In the genomic region with DNA sequence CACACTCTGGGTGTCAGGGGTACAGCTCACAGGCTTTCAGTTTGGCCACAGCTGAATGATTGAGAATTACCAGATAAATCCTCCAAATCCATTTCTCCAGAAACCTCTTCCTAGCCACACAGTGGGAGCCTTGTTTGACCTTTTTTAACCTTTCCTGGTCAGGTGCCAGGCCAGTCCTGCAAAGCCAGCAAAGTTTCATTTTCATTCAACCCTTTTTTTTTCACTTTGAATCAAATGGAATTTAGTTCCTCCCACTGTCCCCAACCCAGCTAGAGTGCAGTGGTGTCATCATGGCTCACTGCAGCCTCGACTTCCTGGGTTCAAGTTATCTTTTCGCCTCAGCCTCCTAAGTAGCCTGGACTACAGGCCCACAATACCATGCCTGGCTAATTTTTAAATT, we compare ENCODE assay signal across 16 cellular contexts.
"Had no signal": no experiment of that assay in that cellular context is flagged by ENCODE, and none has a peak within 500 bp of the region (broad histone marks: within the 10 kb centered on the region; RNA-seq: fewer than 3 reads in every experiment).

No MANE protein-coding gene starts in this region.

- H3K27me3 ChIP-seq: body of pancreas, gastrocnemius medialis, stomach, uterus had no signal

- H3K4me3 Mint-ChIP-seq: activated CD8-positive, alpha-beta T cell treated with anti-CD3 and anti-CD28 coated beads for 36 hours; activated naive CD4-positive, alpha-beta T cell treated with anti-CD3 and anti-CD28 coated beads for 36 hours had no signal

- H3K27ac ChIP-seq: body of pancreas, gastrocnemius medialis, stomach, uterus had no signal

- H3K4me1 ChIP-seq: body of pancreas, gastrocnemius medialis, stomach, uterus had no signal

- DNase-seq: activated CD4-positive, CD25-positive, alpha-beta regulatory T cell treated with anti-CD3 and anti-CD28 coated beads, Interleukin-2, amount 50 U/mL, for 72 hours; activated CD8-positive, alpha-beta memory T cell treated with anti-CD3 and anti-CD28 coated beads, Interleukin-2, amount 50 U/mL, for 4 hours; activated CD8-positive, alpha-beta T cell treated with anti-CD3 and anti-CD28 coated beads for 36 hours; activated naive CD4-positive, alpha-beta T cell treated with anti-CD3 and anti-CD28 coated beads for 36 hours; amniotic stem cell; body of pancreas; central memory CD4-positive, alpha-beta T cell; effector memory CD4-positive, alpha-beta T cell; gastrocnemius medialis; kidney; left ventricle myocardium superior; mesendoderm; stimulated activated CD4-positive, alpha-beta T cell treated with anti-CD3 and anti-CD28 coated beads, Interleukin-4, amount 100 ng/mL, for 24 hours; stomach; T-helper 9 cell; uterus had no signal

- H3K9me3 ChIP-seq: body of pancreas, gastrocnemius medialis, stomach, uterus had no signal

- ATAC-seq: activated CD8-positive, alpha-beta T cell treated with anti-CD3 and anti-CD28 coated beads for 36 hours; body of pancreas; gastrocnemius medialis; left ventricle myocardium superior had no signal

- H3K36me3 ChIP-seq: uterus had no signal

- H3K27ac Mint-ChIP-seq: activated CD8-positive, alpha-beta T cell treated with anti-CD3 and anti-CD28 coated beads for 36 hours; activated naive CD4-positive, alpha-beta T cell treated with anti-CD3 and anti-CD28 coated beads for 36 hours had no signal

- H3K4me3 ChIP-seq: body of pancreas, gastrocnemius medialis, stomach, uterus had no signal
